Comparison of ENCODE assay signal across 1 cellular context in genomic region chr6:82030301-82030700, GRCh38.
TF ChIP-seq lines count a peak whose summit lies in the region.

No MANE protein-coding gene starts in this region.

TF ChIP-seq in H1, 55 proteins besides CTCF, POLR2A, EP300 and RAD21:
- TF ChIP-seq SP2 (IDR thresholded peaks at IDR 0.05; ENCODE audit: low read length) (no peak), NANOG (IDR thresholded peaks at IDR 0.05; ENCODE audit: insufficient read depth, low read depth, low read length, poor library complexity, severe bottlenecking) (no peak), SIN3A (conservative IDR thresholded peaks at IDR 0.05 in 1 of 2, IDR thresholded peaks at IDR 0.05 in 1 of 2; ENCODE audit: low read depth in 1 of 2, low read length in 2 of 2) (no peak), CREB1 (IDR thresholded peaks at IDR 0.05) (no peak), CHD7 (IDR thresholded peaks at IDR 0.05; ENCODE audit: insufficient replicate concordance, low read length) (no peak), TEAD4 (IDR thresholded peaks at IDR 0.05; ENCODE audit: low read depth, low read length) (no peak), CHD1 (IDR thresholded peaks at IDR 0.05; ENCODE audit: low read depth, low read length) (no peak), RXRA (IDR thresholded peaks at IDR 0.05; ENCODE audit: insufficient read depth, low read depth, low read length) (no peak), MAFK (IDR thresholded peaks at IDR 0.05; ENCODE audit: low read depth, low read length) (no peak), RBBP5 (IDR thresholded peaks at IDR 0.05; ENCODE audit: borderline replicate concordance, low read depth, low read length) (no peak), KDM5A (IDR thresholded peaks at IDR 0.05; ENCODE audit: low read length) (no peak), ATF3 (IDR thresholded peaks at IDR 0.05; ENCODE audit: insufficient read depth, low read depth, low read length) (no peak), SAP30 (IDR thresholded peaks at IDR 0.05; ENCODE audit: insufficient read depth, insufficient replicate concordance, low read length) (no peak), SUZ12 (IDR thresholded peaks at IDR 0.05; ENCODE audit: low read length) (no peak), RFX5 (IDR thresholded peaks at IDR 0.05; ENCODE audit: borderline replicate concordance, low read depth, low read length) (no peak), TCF12 (IDR thresholded peaks at IDR 0.05; ENCODE audit: low read depth, low read length) (no peak), SIRT6 (IDR thresholded peaks at IDR 0.05; ENCODE audit: low read length) (no peak), HDAC6 (IDR thresholded peaks at IDR 0.05; ENCODE audit: low read depth, low read length) (no peak)
